In genomic region chr6:165732696-165733486, GRCh38 we compare ENCODE assay signal across 15 cellular contexts.
A peak's percentile ranks its signal among the peaks of the same experiment; 100 is the strongest.
DNase-seq lines count a peak whose midpoint lies in the region; ATAC-seq and TF ChIP-seq lines count a peak whose summit lies in the region.
"Had no signal": no experiment of that assay in that cellular context is flagged by ENCODE, and none has a peak within 500 bp of the region (broad histone marks: within the 10 kb centered on the region; RNA-seq: fewer than 3 reads in every experiment).

No MANE protein-coding gene starts in this region.

- ATAC-seq in GM18907 (IDR thresholded peaks at IDR 0.05; ENCODE audit: unreplicated experiment) (peak; percentile 97), GM21619 (IDR thresholded peaks at IDR 0.05; ENCODE audit: unreplicated experiment) (peak; percentile 81), HG03175 (IDR thresholded peaks at IDR 0.05; ENCODE audit: unreplicated experiment) (peak; percentile 72)

- peaks cover 11% of the 10 kb centered on the region for H3K9me3 Mint-ChIP-seq in nephron progenitor cell

- peaks cover 24% of the 10 kb centered on the region for H3K27me3 Mint-ChIP-seq in nephron progenitor cell (ENCODE audit: low read depth, poor library complexity)

- H3K4me3 Mint-ChIP-seq in nephron progenitor cell = peak overlapping the region; percentile 22
- H3K4me3 Mint-ChIP-seq: CD4-positive, alpha-beta T cell had no signal

- no peak for TF ChIP-seq CTCF in nephron progenitor cell (IDR thresholded peaks at IDR 0.05)

- H3K27ac ChIP-seq in substantia nigra (ENCODE audit: low read depth, low read length, poor library complexity, severe bottlenecking) = no peak overlapping the region
- H3K27ac ChIP-seq: brain microvascular endothelial cell had no signal

- H3K36me3 Mint-ChIP-seq in nephron progenitor cell (ENCODE audit: low read depth) = no peaks in the 10 kb centered on the region

- H3K27ac Mint-ChIP-seq in nephron progenitor cell = peak overlapping the region; percentile 72
- H3K27ac Mint-ChIP-seq: activated T-helper 2 cell treated with anti-CD3 and anti-CD28 coated beads, Interferon-gamma antibody, Interleukin-2, Interleukin-4, amounts not matched to agents 10 μg/mL and 5 μg/mL and 100 μg/mL, durations not matched to agents 14 hours and 24 hours and 36 hours; CD4-positive, alpha-beta T cell had no signal

- DNase-seq in nephron progenitor cell (peak; percentile 27), pons (ENCODE audit: low spot score) (no peak), NCI-H524 (lab: John Stamatoyannopoulos, UW) (no peak), substantia nigra (lab: John Stamatoyannopoulos, UW) (no peak)
- DNase-seq: brain microvascular endothelial cell; CD4-positive, alpha-beta T cell; cortex of kidney; head of caudate nucleus; NCI-H1105; NCI-H510A; retina had no signal

- peaks cover 40% of the 10 kb centered on the region for H3K4me1 Mint-ChIP-seq in nephron progenitor cell
